In the genomic region with DNA sequence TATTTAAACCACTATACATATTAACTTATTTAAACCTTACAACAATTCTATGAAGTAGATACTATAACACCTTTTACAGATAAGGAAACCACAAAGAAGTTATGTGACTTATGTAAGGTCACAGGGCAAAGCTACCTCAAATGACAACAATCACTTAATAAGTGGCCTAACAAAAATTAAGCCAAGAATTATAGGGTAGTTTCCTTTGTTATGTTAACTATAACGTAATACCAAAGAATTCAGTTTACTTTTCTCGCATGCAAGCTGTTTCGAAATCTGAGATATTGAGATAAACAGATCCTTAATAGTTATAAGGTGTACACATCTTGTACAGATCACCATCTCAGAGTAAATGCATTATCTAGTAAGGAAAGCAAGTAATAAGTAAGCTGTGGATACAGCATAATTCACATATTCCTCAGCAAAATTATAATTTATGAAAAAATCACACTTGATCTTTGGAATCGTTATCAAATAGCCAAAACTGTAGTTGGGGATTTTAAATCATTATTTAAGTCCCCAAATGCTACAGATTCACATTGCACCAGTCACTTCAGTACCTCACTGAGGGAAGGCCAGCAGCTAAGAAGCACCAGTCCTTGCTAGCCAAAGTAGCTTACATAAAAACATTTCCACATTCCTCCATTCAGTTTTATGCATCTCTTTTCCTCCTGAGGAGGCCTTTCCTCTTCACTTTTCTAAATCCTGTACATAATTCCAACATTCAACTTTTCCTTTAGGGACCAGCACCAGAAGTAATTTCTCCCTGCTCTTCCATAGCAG, we compare ENCODE assay signal across 1 cellular context.
A peak's percentile ranks its signal among the peaks of the same experiment; 100 is the strongest.
TF ChIP-seq lines count a peak whose summit lies in the region.

No MANE protein-coding gene starts in this region.

TF ChIP-seq in HEK293, 187 proteins besides CTCF, POLR2A, EP300 and RAD21 (continued from another document):
- TF ChIP-seq BCL6B (tag by site-specific recombination; IDR thresholded peaks at IDR 0.05) (0 out of 2 replicates have a peak, but pooled peaks have one; percentile 39), TRIM28 (IDR thresholded peaks at IDR 0.05; ENCODE audit: borderline replicate concordance, low read length) (no peak), ZNF223 (tag by site-specific recombination; IDR thresholded peaks at IDR 0.05) (no peak), ZNF311 (tag by site-specific recombination; IDR thresholded peaks at IDR 0.05; ENCODE audit: borderline replicate concordance) (no peak), ZIC2 (tag by site-specific recombination; IDR thresholded peaks at IDR 0.05) (no peak), ZBTB49 (tag by site-specific recombination; IDR thresholded peaks at IDR 0.05; ENCODE audit: low read depth) (no peak), ZNF785 (tag by site-specific recombination; IDR thresholded peaks at IDR 0.05) (no peak), MEIS1 (CRISPR knock-in tag; IDR thresholded peaks at IDR 0.05; ENCODE audit: borderline replicate concordance) (no peak), MZF1 (tag by site-specific recombination; IDR thresholded peaks at IDR 0.05; ENCODE audit: borderline replicate concordance) (peak; percentile 41; the same call in 1 of the 2 replicates)
